In genomic region chr1:23392125-23392855, GRCh38 we compare ENCODE assay signal across 18 cellular contexts.
"Had no signal": no experiment of that assay in that cellular context is flagged by ENCODE, and none has a peak within 500 bp of the region (broad histone marks: within the 10 kb centered on the region; RNA-seq: fewer than 3 reads in every experiment).

No MANE protein-coding gene starts in this region.

- H3K9me3 Mint-ChIP-seq: activated naive CD8-positive, alpha-beta T cell treated with anti-CD3 and anti-CD28 coated beads, Interleukin-2, amount 10 ng/mL, durations not matched to agents 7 days and 5 days; activated T-helper 1 cell treated with anti-CD3 and anti-CD28 coated beads, Interleukin-12 subunit alpha, Interleukin-12 subunit beta, Interleukin-2, Interleukin-4 antibody, amounts not matched to agents 30 ng/mL and 10 ng/mL and 1 ng/mL, durations not matched to agents 14 hours and 24 hours and 36 hours; dendritic cell treated with granulocyte-macrophage colony-stimulating factor and Interleukin-4, amounts not matched to agents 40 ng/mL and 50 ng/mL, for 4 days; naive thymus-derived CD4-positive, alpha-beta T cell; stimulated activated memory B cell treated with anti-CD40 and anti-IgM and Interleukin-4, amounts not matched to agents 10 μg/mL and 1 μg/mL and 100 μg/mL, for 72 hours had no signal

- H3K4me3 ChIP-seq: gastroesophageal sphincter, heart right ventricle, left lung, vagina had no signal

- H3K27me3 Mint-ChIP-seq: activated naive CD8-positive, alpha-beta T cell treated with anti-CD3 and anti-CD28 coated beads, Interleukin-2, amount 10 ng/mL, durations not matched to agents 7 days and 5 days; naive thymus-derived CD4-positive, alpha-beta T cell had no signal

- H3K36me3 Mint-ChIP-seq: stimulated activated memory B cell treated with anti-CD40 and anti-IgM and Interleukin-4, amounts not matched to agents 10 μg/mL and 1 μg/mL and 100 μg/mL, for 72 hours had no signal

- H3K4me3 Mint-ChIP-seq: activated naive CD8-positive, alpha-beta T cell treated with anti-CD3 and anti-CD28 coated beads, Interleukin-2, amount 10 ng/mL, durations not matched to agents 7 days and 5 days; activated T-helper 1 cell treated with anti-CD3 and anti-CD28 coated beads, Interleukin-12 subunit alpha, Interleukin-12 subunit beta, Interleukin-2, Interleukin-4 antibody, amounts not matched to agents 30 ng/mL and 10 ng/mL and 1 ng/mL, durations not matched to agents 14 hours and 24 hours and 36 hours; dendritic cell treated with granulocyte-macrophage colony-stimulating factor and Interleukin-4, amounts not matched to agents 40 ng/mL and 50 ng/mL, for 4 days; naive thymus-derived CD4-positive, alpha-beta T cell; stimulated activated memory B cell treated with anti-CD40 and anti-IgM and Interleukin-4, amounts not matched to agents 10 μg/mL and 1 μg/mL and 100 μg/mL, for 72 hours had no signal

- H3K27ac Mint-ChIP-seq: activated naive CD8-positive, alpha-beta T cell treated with anti-CD3 and anti-CD28 coated beads, Interleukin-2, amount 10 ng/mL, durations not matched to agents 7 days and 5 days; activated T-helper 1 cell treated with anti-CD3 and anti-CD28 coated beads, Interleukin-12 subunit alpha, Interleukin-12 subunit beta, Interleukin-2, Interleukin-4 antibody, amounts not matched to agents 30 ng/mL and 10 ng/mL and 1 ng/mL, durations not matched to agents 14 hours and 24 hours and 36 hours; dendritic cell treated with granulocyte-macrophage colony-stimulating factor and Interleukin-4, amounts not matched to agents 40 ng/mL and 50 ng/mL, for 4 days; naive thymus-derived CD4-positive, alpha-beta T cell; stimulated activated memory B cell treated with anti-CD40 and anti-IgM and Interleukin-4, amounts not matched to agents 10 μg/mL and 1 μg/mL and 100 μg/mL, for 72 hours had no signal

- ATAC-seq: activated CD4-positive, CD25-positive, alpha-beta regulatory T cell treated with anti-CD3 and anti-CD28 coated beads, Interleukin-2, amount 50 U/mL, for 24 hours; gastroesophageal sphincter; left lung; naive thymus-derived CD4-positive, alpha-beta T cell; stimulated activated memory B cell treated with anti-CD40 and anti-IgM and Interleukin-4, amounts not matched to agents 10 μg/mL and 1 μg/mL and 100 μg/mL, for 72 hours had no signal

- H3K36me3 ChIP-seq: left lung had no signal

- H3K9me3 ChIP-seq: gastroesophageal sphincter, heart right ventricle, left lung, vagina had no signal

- DNase-seq: activated CD4-positive, alpha-beta T cell treated with anti-CD3 and anti-CD28 coated beads, Interleukin-2, amount 50 U/mL, for 1 hour; activated CD8-positive, alpha-beta memory T cell treated with anti-CD3 and anti-CD28 coated beads for 24 hours; activated naive CD8-positive, alpha-beta T cell treated with anti-CD3 and anti-CD28 coated beads, Interleukin-2, amount 10 ng/mL, durations not matched to agents 7 days and 5 days; cerebellar nuclear complex; effector memory CD4-positive, alpha-beta T cell; heart right ventricle; left lung; mammary epithelial cell; naive thymus-derived CD4-positive, alpha-beta T cell; retina; stimulated activated CD4-positive, alpha-beta T cell treated with anti-CD3 and anti-CD28 coated beads, Interleukin-2, amount 100 ng/mL, for 48 hours; T-helper 9 cell had no signal
